ENCODE assay signal across 1 cellular context in the genomic region with DNA sequence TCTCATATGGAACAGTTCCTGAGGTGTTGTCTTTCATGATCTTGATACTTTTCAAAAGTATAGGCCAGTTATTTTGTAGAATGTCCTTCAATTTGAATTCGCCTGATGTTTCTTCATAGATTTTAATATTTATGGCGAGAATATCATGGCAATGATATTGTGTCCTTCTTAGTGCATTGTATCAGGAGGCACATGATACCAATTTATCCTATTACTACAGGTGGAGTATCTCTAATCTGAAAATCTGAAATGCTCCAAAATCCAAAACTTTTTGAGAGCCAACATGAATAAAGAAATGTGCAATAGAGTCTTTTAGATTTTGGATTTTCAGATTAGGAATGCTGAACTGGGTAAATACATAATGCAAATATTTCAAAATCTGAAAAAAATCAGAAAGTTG.
"Had no signal": no experiment of that assay in that cellular context is flagged by ENCODE, and none has a peak within 500 bp of the region (broad histone marks: within the 10 kb centered on the region; RNA-seq: fewer than 3 reads in every experiment).

No MANE protein-coding gene starts in this region.

- H3K36me3 ChIP-seq: MG63 had no signal

- H3K9me3 ChIP-seq: MG63 had no signal

- H3K4me3 ChIP-seq: MG63 had no signal
